8 cellular contexts compared by ENCODE assay signal in genomic region chr15:68620721-68621528, GRCh38. TPM values are rescaled to one million over a fixed set of nuclear protein-coding genes. Genes with fewer than 3 reads are reported as not detected.
DNase-seq lines count a peak whose midpoint lies in the region; ATAC-seq and TF ChIP-seq lines count a peak whose summit lies in the region.

No MANE protein-coding gene starts in this region.

- intact Hi-C loops in transverse colon (cut with DNase I; ENCODE audit: low total_unique reads) = no loop called here

- ATAC-seq in left lobe of liver (peak; percentile 89), HG02840 (IDR thresholded peaks at IDR 0.05; ENCODE audit: low FRiP score, unreplicated experiment) (no peak), GM21529 (IDR thresholded peaks at IDR 0.05; ENCODE audit: unreplicated experiment) (no peak), GM21515 (IDR thresholded peaks at IDR 0.05; ENCODE audit: unreplicated experiment) (no peak)

- no peaks in the 10 kb centered on the region for H3K9me3 ChIP-seq in transverse colon

- peaks cover 24% of the 10 kb centered on the region for H3K27me3 ChIP-seq in transverse colon

- in situ Hi-C loops in astrocyte of the cerebellum (cut with HindIII; ENCODE audit: low sequenced_read_pairs) = no loop called here
- in situ Hi-C loops in transverse colon (cut with MboI; ENCODE audit: low pct_ligation_motif_present in 1 of 4, low pct_unique_long_range_greater_than_20kb in 1 of 4, low sequenced_read_pairs in 3 of 4) = no loop called here

- WGBS in transverse colon (ENCODE audit: low coverage in 1 of 2), 2 donors = 62 to 86% methylated on average over 5 to 19 of the region's 19 CpGs

- TF ChIP-seq CTCF in astrocyte of the cerebellum (IDR thresholded peaks at IDR 0.05; ENCODE audit: low read depth, low read length, missing control alignments) (no peak), transverse colon (IDR thresholded peaks at IDR 0.05) (no peak)

- peaks cover 0 to 4% (median 0%) of the 10 kb centered on the region in 4 donors for H3K4me1 ChIP-seq in transverse colon

- peak overlapping the region; percentile 41 to 74 (median 59) for H3K27ac ChIP-seq in transverse colon

- H3K4me3 ChIP-seq in astrocyte of the cerebellum (ENCODE audit: low read depth, low read length) (no peak overlapping the region), transverse colon (no peak overlapping the region)

- no peak for TF ChIP-seq EP300 in transverse colon (IDR thresholded peaks at IDR 0.05; ENCODE audit: low read depth)

- H3K36me3 ChIP-seq in transverse colon = no peaks in the 10 kb centered on the region

- DNase-seq in NCI-H1436 (lab: John Stamatoyannopoulos, UW) = peak; percentile 79
- peak; percentile 98 for DNase-seq in astrocyte of the cerebellum (ENCODE audit: low read depth)
- DNase-seq in left lobe of liver (ENCODE audit: low spot score) = peak; percentile 89
- DNase-seq in transverse colon = peak; percentile 67
- DNase-seq in cortex of kidney (lab: John Stamatoyannopoulos, UW) = no peak

- no peak for TF ChIP-seq POLR2A in transverse colon (IDR thresholded peaks at IDR 0.05)

RNA-seq across cellular contexts. Expression of gene CORO2B, which starts 42.1 kb away (rescaled TPM):
- total RNA-seq in left lobe of liver = 0.35 TPM
- total RNA-seq in transverse colon = 1 to 10 TPM in 3 of 4 donors, under 1 TPM in 1; 0.40 to 2.2 (median 2.0) TPM
